ENCODE assay signal across 16 cellular contexts in genomic region chr11:3222941-3223905, GRCh38. TPM values are rescaled to one million over a fixed set of nuclear protein-coding genes. Genes with fewer than 3 reads are reported as not detected.
DNase-seq lines count a peak whose midpoint lies in the region; ATAC-seq and TF ChIP-seq lines count a peak whose summit lies in the region.
"Had no signal": no experiment of that assay in that cellular context is flagged by ENCODE, and none has a peak within 500 bp of the region (broad histone marks: within the 10 kb centered on the region; RNA-seq: fewer than 3 reads in every experiment).

No MANE protein-coding gene starts in this region.

- intact Hi-C loops in activated CD4-positive, alpha-beta T cell treated with anti-CD3 and anti-CD28 coated beads for 36 hours (cut with DNase I, micrococcal nuclease): loop anchor here in 1 of 2 experiments (5.0 kb wide), 1 partner anchor 56 kb away; the partner anchor contains the start of gene OSBPL5
- intact Hi-C loops in posterior vena cava (cut with DNase I): loop anchor here in 1 of 2 donors (10.0 kb wide), 1 partner anchor 178 kb away; no protein-coding TSS in a partner anchor

- CTCF ChIA-PET in activated CD4-positive, alpha-beta T cell treated with anti-CD3 and anti-CD28 coated beads for 36 hours (lab: Charles Lee): no interaction called here

- H2AFZ ChIP-seq in H9 (ENCODE audit: low read length): no peak overlapping the region

- no peak overlapping the region for H3K18ac ChIP-seq in H9 (ENCODE audit: insufficient read length, low read depth, low read length)

- no peaks in the 10 kb centered on the region for H3K23me2 ChIP-seq in H9 (ENCODE audit: insufficient read length, low read depth, low read length, poor library complexity, severe bottlenecking)

- H3K9ac ChIP-seq in H9 (ENCODE audit: extremely low read depth, insufficient read length, low read length): no peak overlapping the region

- no peaks in the 10 kb centered on the region for H4K20me1 ChIP-seq in H9 (ENCODE audit: control insufficient read depth, insufficient read depth, insufficient read length)

- no CpG with 5 or more reads among the region's 36 CpGs for WGBS in H9 (ENCODE audit: extremely low coverage, insufficient read length, low lambda C conversion rate)

- no peaks in the 10 kb centered on the region for H3K79me2 ChIP-seq in H9 (ENCODE audit: insufficient read depth, low read length)

- no peaks in the 10 kb centered on the region for H3K9me3 ChIP-seq in H9 (ENCODE audit: control insufficient read depth, low read depth, low read length)
- H3K9me3 ChIP-seq: colonic mucosa, esophagus squamous epithelium had no signal

- no peaks in the 10 kb centered on the region for H3K27me3 Mint-ChIP-seq in activated CD4-positive, alpha-beta T cell treated with anti-CD3 and anti-CD28 coated beads for 36 hours
- H3K27me3 Mint-ChIP-seq in H9 (ENCODE audit: low read depth): peaks cover 14% of the 10 kb centered on the region

- no peaks in the 10 kb centered on the region for H3K36me3 Mint-ChIP-seq in activated CD4-positive, alpha-beta T cell treated with anti-CD3 and anti-CD28 coated beads for 36 hours (ENCODE audit: low read depth)
- H3K36me3 Mint-ChIP-seq in H9 (ENCODE audit: insufficient read depth in 1 of 3, low read depth in 3 of 3): no peaks in the 10 kb centered on the region

- no peak overlapping the region for H2BK15ac ChIP-seq in H9 (ENCODE audit: low read depth, low read length)

- no peak overlapping the region for H3T11ph ChIP-seq in H9 (ENCODE audit: low read length)

- H3K27ac ChIP-seq in H9 (ENCODE audit: insufficient read length, low read depth, low read length): no peak overlapping the region
- H3K27ac ChIP-seq: colonic mucosa, esophagus squamous epithelium, SK-N-MC had no signal

- no peak overlapping the region for H2AK5ac ChIP-seq in H9 (ENCODE audit: insufficient read length, low read length)

- no peaks in the 10 kb centered on the region for H3K4me1 ChIP-seq in H9 (ENCODE audit: insufficient read depth, low read length)
- H3K4me1 ChIP-seq: colonic mucosa had no signal

- H3K23ac ChIP-seq in H9 (ENCODE audit: insufficient read length, low read depth, low read length): no peak overlapping the region

- no peak overlapping the region for H2BK120ac ChIP-seq in H9 (ENCODE audit: low read depth, low read length, poor library complexity, severe bottlenecking)

- H3K4me3 Mint-ChIP-seq in activated CD4-positive, alpha-beta T cell treated with anti-CD3 and anti-CD28 coated beads for 36 hours: no peak overlapping the region
- no peak overlapping the region for H3K4me3 Mint-ChIP-seq in H9

- H3K4ac ChIP-seq in H9 (ENCODE audit: low read depth, low read length): no peak overlapping the region

- H3K9me3 Mint-ChIP-seq in activated CD4-positive, alpha-beta T cell treated with anti-CD3 and anti-CD28 coated beads for 36 hours (ENCODE audit: low read depth): no peaks in the 10 kb centered on the region
- H3K9me3 Mint-ChIP-seq in H9: no peaks in the 10 kb centered on the region

- H4K8ac ChIP-seq in H9 (replicated peaks; ENCODE audit: insufficient read length, low read depth, low read length): no peak overlapping the region

- no peak overlapping the region for H4K91ac ChIP-seq in H9 (ENCODE audit: insufficient read length, low read depth, low read length)

- POLR2A ChIA-PET in activated CD4-positive, alpha-beta T cell treated with anti-CD3 and anti-CD28 coated beads for 36 hours (lab: Charles Lee): no interaction called here

- peak; percentile 35 for DNase-seq in activated CD4-positive, alpha-beta T cell treated with anti-CD3 and anti-CD28 coated beads for 36 hours
- no peak for DNase-seq in activated CD4-positive, alpha-beta T cell treated with anti-CD3 and anti-CD28 coated beads, Interleukin-2, amount 50 U/mL, for 4 hours
- DNase-seq in H9: peak; percentile 29
- peak; percentile 60 for DNase-seq in UCSD-AML1 (lab: John Stamatoyannopoulos, UW; ENCODE audit: unreplicated experiment)
- peak; percentile 78 for DNase-seq in posterior vena cava (ENCODE audit: low spot score)
- no peak for DNase-seq in T-helper 9 cell
- DNase-seq: activated CD4-positive, CD25-positive, alpha-beta regulatory T cell; Calu3; esophagus squamous epithelium; stimulated activated naive CD4-positive, alpha-beta T cell treated with Interleukin-2 at 50 U/mL for 16 hours had no signal

- no peaks in the 10 kb centered on the region for H3K79me1 ChIP-seq in H9 (ENCODE audit: insufficient read depth, low read depth, low read length, poor library complexity, severe bottlenecking)

- no peak overlapping the region for H3K4me2 ChIP-seq in H9 (ENCODE audit: insufficient read depth, insufficient read length, low read length)
- H3K4me2 ChIP-seq: smooth muscle cell had no signal

- peaks cover 9% of the 10 kb centered on the region for H3K4me1 Mint-ChIP-seq in activated CD4-positive, alpha-beta T cell treated with anti-CD3 and anti-CD28 coated beads for 36 hours
- H3K4me1 Mint-ChIP-seq in H9: peaks cover 19 to 34% of the 10 kb centered on the region in 2 experiments

- no peak overlapping the region for H2BK12ac ChIP-seq in H9 (ENCODE audit: insufficient read length, low read depth, low read length)

- no peak overlapping the region for H2BK20ac ChIP-seq in H9 (ENCODE audit: low read depth, low read length, poor library complexity, severe bottlenecking)

- no peak overlapping the region for H4K5ac ChIP-seq in H9 (ENCODE audit: insufficient read length, low read depth, low read length)

- no peaks in the 10 kb centered on the region for H3K27me3 ChIP-seq in H9 (ENCODE audit: insufficient read depth, low read length)

- H3K56ac ChIP-seq in H9 (ENCODE audit: insufficient read length, low read depth, low read length): no peak overlapping the region

- H2BK5ac ChIP-seq in H9 (ENCODE audit: insufficient read length, low read length): no peak overlapping the region

- no peak for TF ChIP-seq CTCF in H9 (conservative IDR thresholded peaks at IDR 0.05)

- peak; percentile 51 for ATAC-seq in activated CD4-positive, alpha-beta T cell treated with anti-CD3 and anti-CD28 coated beads for 36 hours
- ATAC-seq in HG03354 (IDR thresholded peaks at IDR 0.05; ENCODE audit: poor library complexity, severe bottlenecking, unreplicated experiment) (no peak), esophagus mucosa (no peak)

- H3K14ac ChIP-seq in H9 (ENCODE audit: insufficient read depth, low read length): no peak overlapping the region; the same call in 1 of the 2 replicates

- no peak overlapping the region for H3K27ac Mint-ChIP-seq in activated CD4-positive, alpha-beta T cell treated with anti-CD3 and anti-CD28 coated beads for 36 hours
- H3K27ac Mint-ChIP-seq in H9: no peak overlapping the region

RNA-seq across cellular contexts. Expression of gene MRGPRG, which starts 4.6 kb away (rescaled TPM):
- not detected for total RNA-seq in activated CD4-positive, alpha-beta T cell treated with anti-CD3 and anti-CD28 coated beads for 36 hours
- total RNA-seq in H9 (2021): not detected in 2 replicates
- total RNA-seq in posterior vena cava: not detected
- total RNA-seq in esophagus mucosa: not detected
- total RNA-seq: Calu3, colonic mucosa, esophagus squamous epithelium, OCI-LY7, smooth muscle cell had no signal

RNA-seq across cellular contexts. Expression of gene MRGPRE, which starts 9.0 kb away (rescaled TPM):
- not detected for total RNA-seq in activated CD4-positive, alpha-beta T cell treated with anti-CD3 and anti-CD28 coated beads for 36 hours
- total RNA-seq in H9 (2021) (not detected in 2 replicates), posterior vena cava (under 1 TPM in 1 of 2 donors, not detected in 1; 0.62 TPM), esophagus mucosa (not detected)
- total RNA-seq: Calu3, colonic mucosa, OCI-LY7, smooth muscle cell had no signal

RNA-seq across cellular contexts. Expression of gene OSBPL5, which starts 58.1 kb away (rescaled TPM):
- total RNA-seq in activated CD4-positive, alpha-beta T cell treated with anti-CD3 and anti-CD28 coated beads for 36 hours: 1 to 10 TPM; 5.8 to 7.1 TPM
- total RNA-seq in H9 (2021): 11.1 and 16.1 TPM in 2 replicates
- 10 to 100 TPM; 61.2 to 84.0 TPM for total RNA-seq in posterior vena cava
- 13.4 TPM for total RNA-seq in esophagus mucosa

Comparison
In these comparisons a context has a peak if more than half of its experiments do, and no peak if none do; other contexts are left out.
1. DNase-seq: peak in activated CD4-positive, alpha-beta T cell treated with anti-CD3 and anti-CD28 coated beads for 36 hours (single experiment), H9 (single experiment), UCSD-AML1 (single experiment) and posterior vena cava (single experiment); none in activated CD4-positive, alpha-beta T cell treated with anti-CD3 and anti-CD28 coated beads, Interleukin-2, amount 50 U/mL, for 4 hours (0 of 2) and T-helper 9 cell (single experiment).